In the genomic region with DNA sequence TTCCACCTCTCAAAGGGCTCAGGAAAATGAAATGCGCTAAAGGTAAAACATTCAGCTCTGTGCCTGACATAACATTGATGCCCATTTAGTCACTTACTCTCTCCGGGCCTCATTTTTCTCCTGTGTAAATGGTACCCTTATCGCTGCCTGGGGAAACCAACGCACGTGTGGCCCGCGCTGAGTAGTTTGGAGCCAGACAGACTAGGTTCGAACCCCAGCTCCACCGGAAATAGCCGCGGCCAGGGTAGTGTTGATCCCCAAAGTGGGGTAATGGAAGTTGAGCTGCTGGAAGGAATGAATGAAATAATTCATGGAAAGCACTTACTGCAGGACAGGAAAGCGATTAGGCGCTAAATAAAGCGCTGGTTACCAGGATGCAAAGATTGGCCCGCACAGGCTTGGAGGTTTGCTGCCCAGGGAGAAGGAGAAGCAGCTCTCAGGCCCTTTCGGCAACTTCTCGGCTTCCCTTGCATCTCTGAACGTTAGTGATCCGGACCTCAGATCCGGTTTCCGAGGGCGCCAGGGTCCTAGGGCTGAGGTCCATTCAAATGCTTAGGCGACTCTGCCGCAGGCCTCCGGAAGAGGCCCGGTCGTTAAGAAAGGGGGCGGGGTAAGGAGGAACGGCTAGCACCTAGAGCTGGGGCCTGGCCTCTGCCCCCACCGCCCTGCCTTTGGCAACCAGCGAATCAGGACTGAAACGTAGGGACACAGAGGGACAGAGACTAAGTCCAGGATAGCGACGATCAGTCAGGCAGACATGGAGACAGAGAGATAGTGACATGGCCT, we compare ENCODE assay signal across 2 cellular contexts.
TF ChIP-seq lines count a peak whose summit lies in the region.

No MANE protein-coding gene starts in this region.

TF ChIP-seq in SK-N-SH, 30 proteins besides CTCF, POLR2A, EP300 and RAD21 (continued from another document):
- TF ChIP-seq, protein P1, sequence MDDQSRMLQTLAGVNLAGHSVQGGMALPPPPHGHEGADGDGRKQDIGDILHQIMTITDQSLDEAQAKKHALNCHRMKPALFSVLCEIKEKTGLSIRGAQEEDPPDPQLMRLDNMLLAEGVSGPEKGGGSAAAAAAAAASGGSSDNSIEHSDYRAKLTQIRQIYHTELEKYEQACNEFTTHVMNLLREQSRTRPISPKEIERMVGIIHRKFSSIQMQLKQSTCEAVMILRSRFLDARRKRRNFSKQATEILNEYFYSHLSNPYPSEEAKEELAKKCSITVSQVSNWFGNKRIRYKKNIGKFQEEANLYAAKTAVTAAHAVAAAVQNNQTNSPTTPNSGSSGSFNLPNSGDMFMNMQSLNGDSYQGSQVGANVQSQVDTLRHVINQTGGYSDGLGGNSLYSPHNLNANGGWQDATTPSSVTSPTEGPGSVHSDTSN (IDR thresholded peaks at IDR 0.05), result no peak
- TF ChIP-seq CHD2 (IDR thresholded peaks at IDR 0.05; ENCODE audit: low read length, partially characterized antibody) (no peak), POLR2AphosphoS5 (IDR thresholded peaks at IDR 0.05; ENCODE audit: low read depth, low read length) (no peak), FOSL2 (IDR thresholded peaks at IDR 0.05; ENCODE audit: borderline replicate concordance, low read depth) (no peak), RCOR1 (IDR thresholded peaks at IDR 0.05; ENCODE audit: low read length) (no peak), RXRA (IDR thresholded peaks at IDR 0.05; ENCODE audit: borderline replicate concordance, low read depth) (no peak)
- TF ChIP-seq, protein P2, sequence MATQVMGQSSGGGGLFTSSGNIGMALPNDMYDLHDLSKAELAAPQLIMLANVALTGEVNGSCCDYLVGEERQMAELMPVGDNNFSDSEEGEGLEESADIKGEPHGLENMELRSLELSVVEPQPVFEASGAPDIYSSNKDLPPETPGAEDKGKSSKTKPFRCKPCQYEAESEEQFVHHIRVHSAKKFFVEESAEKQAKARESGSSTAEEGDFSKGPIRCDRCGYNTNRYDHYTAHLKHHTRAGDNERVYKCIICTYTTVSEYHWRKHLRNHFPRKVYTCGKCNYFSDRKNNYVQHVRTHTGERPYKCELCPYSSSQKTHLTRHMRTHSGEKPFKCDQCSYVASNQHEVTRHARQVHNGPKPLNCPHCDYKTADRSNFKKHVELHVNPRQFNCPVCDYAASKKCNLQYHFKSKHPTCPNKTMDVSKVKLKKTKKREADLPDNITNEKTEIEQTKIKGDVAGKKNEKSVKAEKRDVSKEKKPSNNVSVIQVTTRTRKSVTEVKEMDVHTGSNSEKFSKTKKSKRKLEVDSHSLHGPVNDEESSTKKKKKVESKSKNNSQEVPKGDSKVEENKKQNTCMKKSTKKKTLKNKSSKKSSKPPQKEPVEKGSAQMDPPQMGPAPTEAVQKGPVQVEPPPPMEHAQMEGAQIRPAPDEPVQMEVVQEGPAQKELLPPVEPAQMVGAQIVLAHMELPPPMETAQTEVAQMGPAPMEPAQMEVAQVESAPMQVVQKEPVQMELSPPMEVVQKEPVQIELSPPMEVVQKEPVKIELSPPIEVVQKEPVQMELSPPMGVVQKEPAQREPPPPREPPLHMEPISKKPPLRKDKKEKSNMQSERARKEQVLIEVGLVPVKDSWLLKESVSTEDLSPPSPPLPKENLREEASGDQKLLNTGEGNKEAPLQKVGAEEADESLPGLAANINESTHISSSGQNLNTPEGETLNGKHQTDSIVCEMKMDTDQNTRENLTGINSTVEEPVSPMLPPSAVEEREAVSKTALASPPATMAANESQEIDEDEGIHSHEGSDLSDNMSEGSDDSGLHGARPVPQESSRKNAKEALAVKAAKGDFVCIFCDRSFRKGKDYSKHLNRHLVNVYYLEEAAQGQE (IDR thresholded peaks at IDR 0.05; ENCODE audit: low read depth, low read length), result no peak
- TF ChIP-seq, protein P3, sequence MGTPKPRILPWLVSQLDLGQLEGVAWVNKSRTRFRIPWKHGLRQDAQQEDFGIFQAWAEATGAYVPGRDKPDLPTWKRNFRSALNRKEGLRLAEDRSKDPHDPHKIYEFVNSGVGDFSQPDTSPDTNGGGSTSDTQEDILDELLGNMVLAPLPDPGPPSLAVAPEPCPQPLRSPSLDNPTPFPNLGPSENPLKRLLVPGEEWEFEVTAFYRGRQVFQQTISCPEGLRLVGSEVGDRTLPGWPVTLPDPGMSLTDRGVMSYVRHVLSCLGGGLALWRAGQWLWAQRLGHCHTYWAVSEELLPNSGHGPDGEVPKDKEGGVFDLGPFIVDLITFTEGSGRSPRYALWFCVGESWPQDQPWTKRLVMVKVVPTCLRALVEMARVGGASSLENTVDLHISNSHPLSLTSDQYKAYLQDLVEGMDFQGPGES (IDR thresholded peaks at IDR 0.05; ENCODE audit: low read depth, low read length), result no peak

TF ChIP-seq in SK-N-SH treated with all-trans-retinoic acid at 6 μM for 48 hours, 23 proteins besides CTCF, POLR2A, EP300 and RAD21 (continued from another document):
- TF ChIP-seq, protein P4, sequence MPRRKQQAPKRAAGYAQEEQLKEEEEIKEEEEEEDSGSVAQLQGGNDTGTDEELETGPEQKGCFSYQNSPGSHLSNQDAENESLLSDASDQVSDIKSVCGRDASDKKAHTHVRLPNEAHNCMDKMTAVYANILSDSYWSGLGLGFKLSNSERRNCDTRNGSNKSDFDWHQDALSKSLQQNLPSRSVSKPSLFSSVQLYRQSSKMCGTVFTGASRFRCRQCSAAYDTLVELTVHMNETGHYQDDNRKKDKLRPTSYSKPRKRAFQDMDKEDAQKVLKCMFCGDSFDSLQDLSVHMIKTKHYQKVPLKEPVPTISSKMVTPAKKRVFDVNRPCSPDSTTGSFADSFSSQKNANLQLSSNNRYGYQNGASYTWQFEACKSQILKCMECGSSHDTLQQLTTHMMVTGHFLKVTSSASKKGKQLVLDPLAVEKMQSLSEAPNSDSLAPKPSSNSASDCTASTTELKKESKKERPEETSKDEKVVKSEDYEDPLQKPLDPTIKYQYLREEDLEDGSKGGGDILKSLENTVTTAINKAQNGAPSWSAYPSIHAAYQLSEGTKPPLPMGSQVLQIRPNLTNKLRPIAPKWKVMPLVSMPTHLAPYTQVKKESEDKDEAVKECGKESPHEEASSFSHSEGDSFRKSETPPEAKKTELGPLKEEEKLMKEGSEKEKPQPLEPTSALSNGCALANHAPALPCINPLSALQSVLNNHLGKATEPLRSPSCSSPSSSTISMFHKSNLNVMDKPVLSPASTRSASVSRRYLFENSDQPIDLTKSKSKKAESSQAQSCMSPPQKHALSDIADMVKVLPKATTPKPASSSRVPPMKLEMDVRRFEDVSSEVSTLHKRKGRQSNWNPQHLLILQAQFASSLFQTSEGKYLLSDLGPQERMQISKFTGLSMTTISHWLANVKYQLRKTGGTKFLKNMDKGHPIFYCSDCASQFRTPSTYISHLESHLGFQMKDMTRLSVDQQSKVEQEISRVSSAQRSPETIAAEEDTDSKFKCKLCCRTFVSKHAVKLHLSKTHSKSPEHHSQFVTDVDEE (CRISPR knock-in tag; IDR thresholded peaks at IDR 0.05), result no peak
- TF ChIP-seq ZC3H10 (CRISPR knock-in tag; IDR thresholded peaks at IDR 0.05), result no peak
- no peak for TF ChIP-seq GLIS3 (CRISPR knock-in tag; IDR thresholded peaks at IDR 0.05)
- no peak for TF ChIP-seq ZFP30 (CRISPR knock-in tag; IDR thresholded peaks at IDR 0.05)
- no peak for TF ChIP-seq ZNF70 (CRISPR knock-in tag; IDR thresholded peaks at IDR 0.05)
- TF ChIP-seq ZNF8 (CRISPR knock-in tag; IDR thresholded peaks at IDR 0.05), result no peak
- no peak for TF ChIP-seq ZFP3 (CRISPR knock-in tag; IDR thresholded peaks at IDR 0.05)
- TF ChIP-seq ESRRG (CRISPR knock-in tag; IDR thresholded peaks at IDR 0.05), result no peak
- TF ChIP-seq TCF4 (CRISPR knock-in tag; IDR thresholded peaks at IDR 0.05; ENCODE audit: borderline replicate concordance), result no peak
- TF ChIP-seq, protein P5, sequence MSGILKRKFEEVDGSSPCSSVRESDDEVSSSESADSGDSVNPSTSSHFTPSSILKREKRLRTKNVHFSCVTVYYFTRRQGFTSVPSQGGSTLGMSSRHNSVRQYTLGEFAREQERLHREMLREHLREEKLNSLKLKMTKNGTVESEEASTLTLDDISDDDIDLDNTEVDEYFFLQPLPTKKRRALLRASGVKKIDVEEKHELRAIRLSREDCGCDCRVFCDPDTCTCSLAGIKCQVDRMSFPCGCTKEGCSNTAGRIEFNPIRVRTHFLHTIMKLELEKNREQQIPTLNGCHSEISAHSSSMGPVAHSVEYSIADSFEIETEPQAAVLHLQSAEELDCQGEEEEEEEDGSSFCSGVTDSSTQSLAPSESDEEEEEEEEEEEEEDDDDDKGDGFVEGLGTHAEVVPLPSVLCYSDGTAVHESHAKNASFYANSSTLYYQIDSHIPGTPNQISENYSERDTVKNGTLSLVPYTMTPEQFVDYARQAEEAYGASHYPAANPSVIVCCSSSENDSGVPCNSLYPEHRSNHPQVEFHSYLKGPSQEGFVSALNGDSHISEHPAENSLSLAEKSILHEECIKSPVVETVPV (CRISPR knock-in tag; IDR thresholded peaks at IDR 0.05), result no peak
- no peak for TF ChIP-seq SNAI2 (CRISPR knock-in tag; IDR thresholded peaks at IDR 0.05)
- TF ChIP-seq CSDC2 (CRISPR knock-in tag; IDR thresholded peaks at IDR 0.05), result no peak
- TF ChIP-seq BACH2 (CRISPR knock-in tag; IDR thresholded peaks at IDR 0.05; ENCODE audit: borderline replicate concordance), result no peak
- no peak for TF ChIP-seq RARB (CRISPR knock-in tag; IDR thresholded peaks at IDR 0.05)
- TF ChIP-seq TOX (CRISPR knock-in tag; IDR thresholded peaks at IDR 0.05; ENCODE audit: borderline replicate concordance), result no peak
- no peak for TF ChIP-seq ZNF565 (CRISPR knock-in tag; conservative IDR thresholded peaks at IDR 0.05; ENCODE audit: low read depth)
- TF ChIP-seq ARNTL (CRISPR knock-in tag; IDR thresholded peaks at IDR 0.05; ENCODE audit: borderline replicate concordance, low read depth), result no peak
- TF ChIP-seq, protein P6, sequence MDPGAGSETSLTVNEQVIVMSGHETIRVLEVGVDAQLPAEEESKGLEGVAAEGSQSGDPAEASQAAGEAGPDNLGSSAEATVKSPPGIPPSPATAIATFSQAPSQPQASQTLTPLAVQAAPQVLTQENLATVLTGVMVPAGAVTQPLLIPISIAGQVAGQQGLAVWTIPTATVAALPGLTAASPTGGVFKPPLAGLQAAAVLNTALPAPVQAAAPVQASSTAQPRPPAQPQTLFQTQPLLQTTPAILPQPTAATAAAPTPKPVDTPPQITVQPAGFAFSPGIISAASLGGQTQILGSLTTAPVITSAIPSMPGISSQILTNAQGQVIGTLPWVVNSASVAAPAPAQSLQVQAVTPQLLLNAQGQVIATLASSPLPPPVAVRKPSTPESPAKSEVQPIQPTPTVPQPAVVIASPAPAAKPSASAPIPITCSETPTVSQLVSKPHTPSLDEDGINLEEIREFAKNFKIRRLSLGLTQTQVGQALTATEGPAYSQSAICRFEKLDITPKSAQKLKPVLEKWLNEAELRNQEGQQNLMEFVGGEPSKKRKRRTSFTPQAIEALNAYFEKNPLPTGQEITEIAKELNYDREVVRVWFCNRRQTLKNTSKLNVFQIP (CRISPR knock-in tag; IDR thresholded peaks at IDR 0.05; ENCODE audit: borderline replicate concordance, low read depth), result no peak
TF ChIP-seq in SK-N-SH treated with all-trans-retinoic acid at 6 μM for 48 hours: peak in this region for 0.
